In genomic region chr17:5132503-5133225, GRCh38 we compare ENCODE assay signal across 10 cellular contexts. TPM values are rescaled to one million over a fixed set of nuclear protein-coding genes. Genes with fewer than 3 reads are reported as not detected.
A peak's percentile ranks its signal among the peaks of the same experiment; 100 is the strongest.
DNase-seq lines count a peak whose midpoint lies in the region; ATAC-seq and TF ChIP-seq lines count a peak whose summit lies in the region.
"Not testable (repeated sequence)": the region's sequence is repeated elsewhere in the genome, so short reads cannot be mapped to it uniquely, and the experiment has no call there.
"Had no signal": no experiment of that assay in that cellular context is flagged by ENCODE, and none has a peak within 500 bp of the region (broad histone marks: within the 10 kb centered on the region; RNA-seq: fewer than 3 reads in every experiment).

No MANE protein-coding gene starts in this region.

- H4K8ac ChIP-seq in H9 (replicated peaks; ENCODE audit: insufficient read length, low read depth, low read length), result not testable (repeated sequence)

- H3K27me3 Mint-ChIP-seq in H9 (ENCODE audit: low read depth); stimulated activated naive B cell treated with anti-CD40 and anti-IgM and Interleukin-4, amounts not matched to agents 10 μg/mL and 1 μg/mL and 100 μg/mL, for 72 hours: not testable (repeated sequence)
- peaks cover 40% of the 10 kb centered on the region for H3K27me3 Mint-ChIP-seq in endodermal cell (ENCODE audit: insufficient read depth)

- H3K9me3 Mint-ChIP-seq in H9; endodermal cell; stimulated activated naive B cell treated with anti-CD40 and anti-IgM and Interleukin-4, amounts not matched to agents 10 μg/mL and 1 μg/mL and 100 μg/mL, for 72 hours: not testable (repeated sequence)

- H3K27me3 ChIP-seq in H9 (ENCODE audit: insufficient read depth, low read length); endodermal cell (ENCODE audit: control insufficient read depth, insufficient read depth, low read length, poor library complexity, severe bottlenecking): not testable (repeated sequence)

- not testable (repeated sequence) for H3K4ac ChIP-seq in H9 (ENCODE audit: low read depth, low read length)

- H3K9me3 ChIP-seq in H9 (ENCODE audit: control insufficient read depth, low read depth, low read length); endodermal cell (ENCODE audit: control insufficient read depth, low read length): not testable (repeated sequence)

- not testable (repeated sequence) for H3K79me1 ChIP-seq in H9 (ENCODE audit: insufficient read depth, low read depth, low read length, poor library complexity, severe bottlenecking)

- H3K4me2 ChIP-seq in H9 (ENCODE audit: insufficient read depth, insufficient read length, low read length), result not testable (repeated sequence)

- not testable (repeated sequence) for H2BK12ac ChIP-seq in H9 (ENCODE audit: insufficient read length, low read depth, low read length)

- peak overlapping the region; percentile 35; the same call in 1 of the 2 replicates for H3K14ac ChIP-seq in H9 (ENCODE audit: insufficient read depth, low read length)

- not testable (repeated sequence) for H2BK20ac ChIP-seq in H9 (ENCODE audit: low read depth, low read length, poor library complexity, severe bottlenecking)

- not testable (repeated sequence) for H4K20me1 ChIP-seq in H9 (ENCODE audit: control insufficient read depth, insufficient read depth, insufficient read length)

- not testable (repeated sequence) for H3K4me1 Mint-ChIP-seq in H9; endodermal cell; stimulated activated naive B cell treated with anti-CD40 and anti-IgM and Interleukin-4, amounts not matched to agents 10 μg/mL and 1 μg/mL and 100 μg/mL, for 72 hours

- not testable (repeated sequence) for H3K56ac ChIP-seq in H9 (ENCODE audit: insufficient read length, low read depth, low read length)

- H2BK15ac ChIP-seq in H9 (ENCODE audit: low read depth, low read length), result not testable (repeated sequence)

- H3K4me3 ChIP-seq in endodermal cell (ENCODE audit: low read length), result not testable (repeated sequence)

- H3K79me2 ChIP-seq in H9 (ENCODE audit: insufficient read depth, low read length), result not testable (repeated sequence)

- not testable (repeated sequence) for H2AK5ac ChIP-seq in H9 (ENCODE audit: insufficient read length, low read length)

- H3K18ac ChIP-seq in H9 (ENCODE audit: insufficient read length, low read depth, low read length), result not testable (repeated sequence)

- H3K23ac ChIP-seq in H9 (ENCODE audit: insufficient read length, low read depth, low read length), result not testable (repeated sequence)

- H3K23me2 ChIP-seq in H9 (ENCODE audit: insufficient read length, low read depth, low read length, poor library complexity, severe bottlenecking), result not testable (repeated sequence)

- not testable (repeated sequence) for H4K91ac ChIP-seq in H9 (ENCODE audit: insufficient read length, low read depth, low read length)

- H3K36me3 Mint-ChIP-seq in H9 (ENCODE audit: insufficient read depth in 1 of 3, low read depth in 3 of 3); endodermal cell (ENCODE audit: low read depth); stimulated activated naive B cell treated with anti-CD40 and anti-IgM and Interleukin-4, amounts not matched to agents 10 μg/mL and 1 μg/mL and 100 μg/mL, for 72 hours: not testable (repeated sequence)

- H3K27ac Mint-ChIP-seq in H9, endodermal cell: not testable (repeated sequence)
- peak overlapping the region; percentile 56 for H3K27ac Mint-ChIP-seq in stimulated activated naive B cell treated with anti-CD40 and anti-IgM and Interleukin-4, amounts not matched to agents 10 μg/mL and 1 μg/mL and 100 μg/mL, for 72 hours

- intact Hi-C loops in posterior vena cava (cut with DNase I), result not testable (repeated sequence)

- H3K4me3 Mint-ChIP-seq in H9; endodermal cell; stimulated activated naive B cell treated with anti-CD40 and anti-IgM and Interleukin-4, amounts not matched to agents 10 μg/mL and 1 μg/mL and 100 μg/mL, for 72 hours: not testable (repeated sequence)

- no CpG with 5 or more reads among the region's 15 CpGs for WGBS in H9 (ENCODE audit: extremely low coverage, insufficient read length, low lambda C conversion rate)
- WGBS in endodermal cell (ENCODE audit: insufficient coverage in 1 of 2, insufficient read length in 1 of 2), 2 experiments, result 97 to 98% methylated on average over 6 to 15 of the region's 15 CpGs

- H2BK5ac ChIP-seq in H9 (ENCODE audit: insufficient read length, low read length), result not testable (repeated sequence)

- H3K36me3 ChIP-seq in endodermal cell (ENCODE audit: control insufficient read depth, insufficient read depth, low read length), result not testable (repeated sequence)

- ATAC-seq in stimulated activated naive B cell treated with anti-CD40 and anti-IgM and Interleukin-4, amounts not matched to agents 10 μg/mL and 1 μg/mL and 100 μg/mL, for 72 hours (replicated peaks), result not testable (repeated sequence)

- not testable (repeated sequence) for TF ChIP-seq CTCF in H9 (conservative IDR thresholded peaks at IDR 0.05); endodermal cell (conservative IDR thresholded peaks at IDR 0.05)

- H2BK120ac ChIP-seq in H9 (ENCODE audit: low read depth, low read length, poor library complexity, severe bottlenecking), result not testable (repeated sequence)

- not testable (repeated sequence) for H3K27ac ChIP-seq in H9 (ENCODE audit: insufficient read length, low read depth, low read length); endodermal cell (ENCODE audit: low read depth, low read length)

- not testable (repeated sequence) for H3T11ph ChIP-seq in H9 (ENCODE audit: low read length)

- not testable (repeated sequence) for H4K5ac ChIP-seq in H9 (ENCODE audit: insufficient read length, low read depth, low read length)

- not testable (repeated sequence) for H3K9ac ChIP-seq in H9 (ENCODE audit: extremely low read depth, insufficient read length, low read length); endodermal cell (ENCODE audit: extremely low read depth, low read length, poor library complexity, severe bottlenecking)

- not testable (repeated sequence) for H2AFZ ChIP-seq in H9 (ENCODE audit: low read length)

- not testable (repeated sequence) for DNase-seq in H9; stimulated activated naive B cell treated with anti-CD40 and anti-IgM and Interleukin-4, amounts not matched to agents 10 μg/mL and 1 μg/mL and 100 μg/mL, for 72 hours
- peak; percentile 21 for DNase-seq in activated CD8-positive, alpha-beta memory T cell treated with anti-CD3 and anti-CD28 coated beads for 24 hours
- peak; percentile 38 for DNase-seq in endodermal cell
- peak; percentile 36 for DNase-seq in islet precursor cell
- DNase-seq in mesenteric fat pad (ENCODE audit: low spot score), result peak; percentile 57
- DNase-seq in posterior vena cava (ENCODE audit: low spot score), result peak; percentile 51

- H3K4me1 ChIP-seq in H9 (ENCODE audit: insufficient read depth, low read length); endodermal cell (ENCODE audit: control insufficient read depth, insufficient read depth, low read length): not testable (repeated sequence)

RNA-seq across cellular contexts. Expression of gene USP6, which starts 16.8 kb away (rescaled TPM):
- total RNA-seq in H9 (2021) (0.17 and 0.18 TPM in 2 replicates), endodermal cell (under 1 TPM; 0.13 TPM), mesenteric fat pad (0.26 TPM), posterior vena cava (under 1 TPM in 1 of 2 donors, not detected in 1; 0.19 TPM)
- polyA plus RNA-seq in endodermal cell (2013, experiment 1 of 2), result 0.04 TPM
- polyA plus RNA-seq in endodermal cell (2013, experiment 2 of 2), result 0.04 TPM
- total RNA-seq: A172, Calu3 had no signal
- polyA plus RNA-seq: HepG2 had no signal

RNA-seq across cellular contexts. Expression of gene ZNF232, which starts 21.0 kb away (rescaled TPM):
- total RNA-seq in H9 (2021) (44.7 and 46.4 TPM in 2 replicates), endodermal cell (10 to 100 TPM; 27.2 to 32.1 TPM), mesenteric fat pad (4.6 TPM), posterior vena cava (1 to 10 TPM; 3.7 to 6.3 TPM)
- polyA plus RNA-seq in endodermal cell (2013, experiment 1 of 2), result 27.0 TPM
- polyA plus RNA-seq in endodermal cell (2013, experiment 2 of 2), result 28.5 TPM
- total RNA-seq: A172 had no signal

RNA-seq across cellular contexts. Expression of gene ZFP3, which starts 54.4 kb away (rescaled TPM):
- total RNA-seq in H9 (2021), result 0.11 and 0.18 TPM in 2 replicates
- total RNA-seq in endodermal cell, result 1 to 10 TPM in 1 of 2 donors, under 1 TPM in 1; 0.09 to 1.3 TPM
- 0.07 TPM for polyA plus RNA-seq in endodermal cell (2013, experiment 1 of 2)
- 0.21 TPM for polyA plus RNA-seq in endodermal cell (2013, experiment 2 of 2)
- total RNA-seq in mesenteric fat pad, result 4.2 TPM
- total RNA-seq in posterior vena cava, result 1 to 10 TPM; 4.1 to 4.6 TPM
- total RNA-seq: Calu3, HepG2 had no signal
- polyA plus RNA-seq: HepG2 had no signal

RNA-seq across cellular contexts. Expression of gene ZNF594, which starts 59.0 kb away (rescaled TPM):
- total RNA-seq in H9 (2021), result 11.3 and 12.5 TPM in 2 replicates
- total RNA-seq in endodermal cell, result 10 to 100 TPM; 13.9 to 15.5 TPM
- polyA plus RNA-seq in endodermal cell (2013, experiment 1 of 2), result 8.9 TPM
- polyA plus RNA-seq in endodermal cell (2013, experiment 2 of 2), result 7.6 TPM
- 2.8 TPM for total RNA-seq in mesenteric fat pad
- total RNA-seq in posterior vena cava, result 1 to 10 TPM; 5.7 to 6.8 TPM
